Comparison of ENCODE assay signal across 18 cellular contexts in the genomic region with DNA sequence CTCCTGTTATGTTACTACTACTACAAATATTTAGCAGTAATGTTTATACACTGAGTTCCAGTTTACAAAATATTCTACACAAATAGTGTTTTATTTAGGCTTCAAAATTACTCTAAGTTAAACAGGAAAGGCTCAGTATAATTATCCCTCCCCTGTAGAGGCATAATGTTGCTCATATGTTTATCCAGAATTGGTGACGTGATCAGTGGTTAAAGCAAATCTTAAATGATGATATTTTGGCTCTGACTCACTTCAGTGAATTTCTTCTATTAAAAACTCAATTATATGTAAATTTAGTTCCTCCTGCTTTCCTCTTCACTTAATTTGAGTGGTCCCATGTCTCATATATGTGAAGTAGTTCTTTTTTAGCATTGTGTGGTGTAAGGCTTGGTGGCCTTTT.
A peak's percentile ranks its signal among the peaks of the same experiment; 100 is the strongest.
DNase-seq lines count a peak whose midpoint lies in the region; ATAC-seq and TF ChIP-seq lines count a peak whose summit lies in the region.
"Had no signal": no experiment of that assay in that cellular context is flagged by ENCODE, and none has a peak within 500 bp of the region (broad histone marks: within the 10 kb centered on the region; RNA-seq: fewer than 3 reads in every experiment).

No MANE protein-coding gene starts in this region.

- POLR2A ChIA-PET in activated CD4-positive, alpha-beta memory T cell treated with anti-CD3 and anti-CD28 coated beads, Interleukin-2, amount 10 ng/mL, durations not matched to agents 7 days and 5 days (lab: Charles Lee), result no interaction called here

- DNase-seq in Daoy (ENCODE audit: low read depth) (peak; percentile 9), NCI-H69 (lab: John Stamatoyannopoulos, UW) (peak; percentile 49), astrocyte of the cerebellum (ENCODE audit: low read depth) (peak; percentile 53), fibroblast of peridontal ligament (ENCODE audit: extremely low read depth) (peak; percentile 39), NCI-H2227 (lab: John Stamatoyannopoulos, UW; ENCODE audit: unreplicated experiment) (no peak)
- DNase-seq in activated CD4-positive, alpha-beta memory T cell treated with anti-CD3 and anti-CD28 coated beads, Interleukin-2, amount 10 ng/mL, durations not matched to agents 7 days and 5 days, result no peak
- DNase-seq: CD4-positive, CD25-positive, alpha-beta regulatory T cell; DMS79 treated with DMSO at 0.1 percent for 48 hours; GF-D8; GOT3; HFFc6; NCI-H1048; NCI-H1694; Right ventricle myocardium superior; SK-N-SH had no signal

- ATAC-seq in GM21423 (IDR thresholded peaks at IDR 0.05; ENCODE audit: unreplicated experiment) (no peak), GM18907 (IDR thresholded peaks at IDR 0.05; ENCODE audit: unreplicated experiment) (no peak)
- ATAC-seq: Panc1 had no signal

- H3K36me3 Mint-ChIP-seq in activated CD4-positive, alpha-beta memory T cell treated with anti-CD3 and anti-CD28 coated beads, Interleukin-2, amount 10 ng/mL, durations not matched to agents 7 days and 5 days (ENCODE audit: low read depth), result no peaks in the 10 kb centered on the region
- H3K36me3 Mint-ChIP-seq: CD4-positive, CD25-positive, alpha-beta regulatory T cell had no signal

- H3K27ac Mint-ChIP-seq in activated CD4-positive, alpha-beta memory T cell treated with anti-CD3 and anti-CD28 coated beads, Interleukin-2, amount 10 ng/mL, durations not matched to agents 7 days and 5 days, result no peak overlapping the region
- H3K27ac Mint-ChIP-seq: CD4-positive, CD25-positive, alpha-beta regulatory T cell; HFFc6 had no signal

- TF ChIP-seq CTCF in astrocyte of the cerebellum (IDR thresholded peaks at IDR 0.05; ENCODE audit: low read depth, low read length, missing control alignments), result no peak

- in situ Hi-C loops in astrocyte of the cerebellum (cut with HindIII; ENCODE audit: low sequenced_read_pairs), result no loop called here

- no peak overlapping the region for H3K4me3 Mint-ChIP-seq in activated CD4-positive, alpha-beta memory T cell treated with anti-CD3 and anti-CD28 coated beads, Interleukin-2, amount 10 ng/mL, durations not matched to agents 7 days and 5 days
- H3K4me3 Mint-ChIP-seq: CD4-positive, CD25-positive, alpha-beta regulatory T cell; HFFc6 had no signal

- peaks cover 7% of the 10 kb centered on the region for H3K9me3 Mint-ChIP-seq in activated CD4-positive, alpha-beta memory T cell treated with anti-CD3 and anti-CD28 coated beads, Interleukin-2, amount 10 ng/mL, durations not matched to agents 7 days and 5 days

- H3K4me3 ChIP-seq in astrocyte of the cerebellum (ENCODE audit: low read depth, low read length), result no peak overlapping the region

- H3K4me1 Mint-ChIP-seq in activated CD4-positive, alpha-beta memory T cell treated with anti-CD3 and anti-CD28 coated beads, Interleukin-2, amount 10 ng/mL, durations not matched to agents 7 days and 5 days, result no peaks in the 10 kb centered on the region
- H3K4me1 Mint-ChIP-seq: CD4-positive, CD25-positive, alpha-beta regulatory T cell had no signal

- CTCF ChIA-PET in activated CD4-positive, alpha-beta memory T cell treated with anti-CD3 and anti-CD28 coated beads, Interleukin-2, amount 10 ng/mL, durations not matched to agents 7 days and 5 days (lab: Charles Lee), result no interaction called here

- H3K27me3 Mint-ChIP-seq in activated CD4-positive, alpha-beta memory T cell treated with anti-CD3 and anti-CD28 coated beads, Interleukin-2, amount 10 ng/mL, durations not matched to agents 7 days and 5 days, result no peaks in the 10 kb centered on the region
- H3K27me3 Mint-ChIP-seq: CD4-positive, CD25-positive, alpha-beta regulatory T cell had no signal

Comparison
In these comparisons a context has a peak if more than half of its experiments do, and no peak if none do; other contexts are left out.
1. DNase-seq: peak in Daoy (single experiment), NCI-H69 (single experiment), astrocyte of the cerebellum (single experiment) and fibroblast of peridontal ligament (single experiment); none in activated CD4-positive, alpha-beta memory T cell treated with anti-CD3 and anti-CD28 coated beads, Interleukin-2, amount 10 ng/mL, durations not matched to agents 7 days and 5 days (single experiment) and NCI-H2227 (single experiment).